Comparison of ENCODE assay signal across 8 cellular contexts in the genomic region with DNA sequence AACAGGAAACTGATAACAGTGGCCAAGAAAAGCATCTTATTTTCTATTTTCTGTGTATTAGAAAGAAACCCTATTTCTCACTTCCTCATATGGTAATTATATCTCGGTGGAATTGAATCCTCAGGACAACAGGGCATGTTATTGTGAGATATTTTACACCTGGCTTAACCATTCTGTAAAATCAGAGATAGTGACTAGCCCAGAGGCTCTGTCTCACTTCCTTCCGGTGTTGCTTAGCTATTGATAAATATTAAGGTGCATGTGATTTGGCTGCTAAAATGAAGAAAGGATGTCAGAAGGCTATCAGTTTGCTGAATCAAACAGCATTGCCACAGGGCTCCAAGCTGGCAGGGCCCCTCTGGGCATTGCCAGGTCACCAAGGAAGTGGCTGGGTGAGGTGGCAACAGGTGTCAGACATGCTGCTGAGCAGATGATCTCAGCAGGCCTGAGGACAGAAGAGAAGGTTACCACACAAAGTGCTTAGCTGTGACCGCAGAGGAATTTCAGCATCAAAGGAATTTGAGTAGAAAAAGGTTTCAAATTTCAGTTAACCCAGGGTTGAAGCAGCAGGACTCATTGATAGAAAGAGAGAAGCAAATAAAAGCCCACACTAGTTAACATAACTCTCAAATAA.
DNase-seq lines count a peak whose midpoint lies in the region; ATAC-seq and TF ChIP-seq lines count a peak whose summit lies in the region.

No MANE protein-coding gene starts in this region.

- TF ChIP-seq CTCF in KMS-11 (conservative IDR thresholded peaks at IDR 0.05; ENCODE audit: low read depth, low read length): no peak
- TF ChIP-seq CTCF in chondrocyte (IDR thresholded peaks at IDR 0.05): no peak
- TF ChIP-seq CTCF in omental fat pad (IDR thresholded peaks at IDR 0.05): no peak
- TF ChIP-seq CTCF in sigmoid colon (IDR thresholded peaks at IDR 0.05): no peak

- H3K27me3 Mint-ChIP-seq in chondrocyte (ENCODE audit: low read depth): no peaks in the 10 kb centered on the region

- H3K4me1 ChIP-seq in KMS-11 (ENCODE audit: low read depth, poor library complexity, severe bottlenecking): peaks cover 67% of the 10 kb centered on the region
- H3K4me1 ChIP-seq in sigmoid colon: peaks cover 0 to 18% (median 0%) of the 10 kb centered on the region in 4 donors

- no peak overlapping the region for H3K4me3 ChIP-seq in KMS-11 (IDR thresholded peaks at IDR 0.05; ENCODE audit: insufficient read depth, low read depth, low read length)
- H3K4me3 ChIP-seq in sigmoid colon: no peak overlapping the region

- peak; percentile 62 for DNase-seq in activated effector memory CD4-positive, alpha-beta T cell treated with anti-CD3 and anti-CD28 coated beads, Interleukin-2, amount 50 U/mL, for 16 hours
- DNase-seq in activated effector memory CD4-positive, alpha-beta T cell treated with Interleukin-2 at 50 U/mL for 16 hours: no peak
- DNase-seq in HCEC 1CT: peak; percentile 80
- DNase-seq in chondrocyte (ENCODE audit: low spot score): no peak
- no peak for DNase-seq in omental fat pad (ENCODE audit: low spot score)
- no peak for DNase-seq in central memory CD4-positive, alpha-beta T cell
- DNase-seq in sigmoid colon: no peak

- H3K36me3 ChIP-seq in KMS-11 (ENCODE audit: insufficient read depth): no peaks in the 10 kb centered on the region
- H3K36me3 ChIP-seq in sigmoid colon: no peaks in the 10 kb centered on the region

- no peak for TF ChIP-seq EP300 in sigmoid colon (IDR thresholded peaks at IDR 0.05)

- no peaks in the 10 kb centered on the region for H3K79me2 ChIP-seq in KMS-11 (ENCODE audit: insufficient read depth, low read depth)

- H3K27me3 ChIP-seq in KMS-11 (ENCODE audit: insufficient read depth, low read depth) (no peaks in the 10 kb centered on the region), sigmoid colon (no peaks in the 10 kb centered on the region)

- H3K9me3 ChIP-seq in sigmoid colon: no peaks in the 10 kb centered on the region

- H3K9ac ChIP-seq in KMS-11: peak overlapping the region; percentile 39; the same call in 1 of the 2 replicates

- H3K4me2 ChIP-seq in KMS-11: peak overlapping the region; percentile 72

- no peaks in the 10 kb centered on the region for H4K20me1 ChIP-seq in KMS-11 (ENCODE audit: insufficient read depth)

- ATAC-seq in omental fat pad (ENCODE audit: low FRiP score): peak; percentile 73

- H3K4me1 Mint-ChIP-seq in chondrocyte (ENCODE audit: low read depth): peaks cover 18% of the 10 kb centered on the region

- intact Hi-C loops in sigmoid colon (cut with DNase I): no loop called here

- H2AFZ ChIP-seq in KMS-11 (ENCODE audit: low read depth): peak overlapping the region; percentile 51

- 24 to 31% methylated on average over 3 of the region's 3 CpGs for WGBS in sigmoid colon, 2 donors

- H3K27ac ChIP-seq in KMS-11 (peak overlapping the region; percentile 83), sigmoid colon (no peak overlapping the region)

- peaks cover 3% of the 10 kb centered on the region for H3K9me3 Mint-ChIP-seq in chondrocyte (ENCODE audit: low read depth)

- TF ChIP-seq POLR2A in sigmoid colon (IDR thresholded peaks at IDR 0.05): no peak

- no peaks in the 10 kb centered on the region for H3K36me3 Mint-ChIP-seq in chondrocyte (ENCODE audit: low read depth)

- peak overlapping the region; percentile 24 for H3K27ac Mint-ChIP-seq in chondrocyte (ENCODE audit: unreplicated experiment)

- no peak overlapping the region for H3K4me3 Mint-ChIP-seq in chondrocyte (ENCODE audit: unreplicated experiment)

Comparison
In these comparisons a context has a peak if more than half of its experiments do, and no peak if none do; other contexts are left out.
1. DNase-seq: peak in activated effector memory CD4-positive, alpha-beta T cell treated with anti-CD3 and anti-CD28 coated beads, Interleukin-2, amount 50 U/mL, for 16 hours (single experiment) and HCEC 1CT (single experiment); none in activated effector memory CD4-positive, alpha-beta T cell treated with Interleukin-2 at 50 U/mL for 16 hours (single experiment), chondrocyte (single experiment), omental fat pad (single experiment), central memory CD4-positive, alpha-beta T cell (single experiment) and sigmoid colon (single experiment).